Comparison of ENCODE assay signal across 21 cellular contexts in genomic region chr19:29781582-29782580, GRCh38. TPM values are rescaled to one million over a fixed set of nuclear protein-coding genes. Genes with fewer than 3 reads are reported as not detected.
DNase-seq lines count a peak whose midpoint lies in the region; ATAC-seq, FAIRE-seq and TF ChIP-seq lines count a peak whose summit lies in the region.
"Had no signal": no experiment of that assay in that cellular context is flagged by ENCODE, and none has a peak within 500 bp of the region (broad histone marks: within the 10 kb centered on the region; RNA-seq: fewer than 3 reads in every experiment).

No MANE protein-coding gene starts in this region.

- no peak overlapping the region for H3K4me3 Mint-ChIP-seq in stimulated activated naive CD8-positive, alpha-beta T cell treated with anti-CD3 and anti-CD28 coated beads, Interleukin-15, amount 100 ng/mL, for 72 hours
- no peak overlapping the region for H3K4me3 Mint-ChIP-seq in nephron
- H3K4me3 Mint-ChIP-seq: CD4-positive, alpha-beta memory T cell; H9 had no signal

- H3K79me2 ChIP-seq in K562 (ENCODE audit: control insufficient read depth, insufficient read depth, low read length) = no peaks in the 10 kb centered on the region

- FAIRE-seq in K562 (lab: Jason Lieb, UNC) = no peak
- peak; percentile 77 for FAIRE-seq in urothelium cell line (lab: Jason Lieb, UNC)
- FAIRE-seq: A549, D721Med, GM12892, GM19239 had no signal

- TF ChIP-seq CTCF in K562 (IDR thresholded peaks at IDR 0.05 in 2 of 3, conservative IDR thresholded peaks at IDR 0.05 in 1 of 3; ENCODE audit: insufficient read depth in 2 of 3, low read depth in 1 of 3, low read length in 3 of 3) (no peak), nephron (IDR thresholded peaks at IDR 0.05; ENCODE audit: unreplicated experiment in 3 of 3) (no peak)

- H3K36me3 ChIP-seq in K562 (ENCODE audit: control insufficient read depth, insufficient read depth, low read length) = no peaks in the 10 kb centered on the region
- H3K36me3 ChIP-seq: BE2C had no signal

- peaks cover 11% of the 10 kb centered on the region for H3K4me1 Mint-ChIP-seq in stimulated activated naive CD8-positive, alpha-beta T cell treated with anti-CD3 and anti-CD28 coated beads, Interleukin-15, amount 100 ng/mL, for 72 hours
- peaks cover 24% of the 10 kb centered on the region for H3K4me1 Mint-ChIP-seq in nephron
- H3K4me1 Mint-ChIP-seq: CD4-positive, alpha-beta memory T cell had no signal

- no peak for TF ChIP-seq EP300 in K562 (IDR thresholded peaks at IDR 0.05; ENCODE audit: low read length)

- no peaks in the 10 kb centered on the region for H3K36me3 Mint-ChIP-seq in nephron (ENCODE audit: low read depth)
- H3K36me3 Mint-ChIP-seq: CD4-positive, alpha-beta memory T cell had no signal

- no peaks in the 10 kb centered on the region for H3K27me3 Mint-ChIP-seq in stimulated activated naive CD8-positive, alpha-beta T cell treated with anti-CD3 and anti-CD28 coated beads, Interleukin-15, amount 100 ng/mL, for 72 hours
- peaks cover 8% of the 10 kb centered on the region for H3K27me3 Mint-ChIP-seq in nephron (ENCODE audit: low read depth)

- no peak overlapping the region for H2AFZ ChIP-seq in K562 (ENCODE audit: low read depth, low read length)

- no peak overlapping the region for H3K27ac ChIP-seq in K562 (ENCODE audit: extremely low read depth, low read depth, low read length)
- H3K27ac ChIP-seq: A549, C4-2B had no signal

- POLR2A ChIA-PET in K562 (lab: Yijun Ruan, JAX) = interaction anchor here (1.1 kb wide), 1 partner anchor 11 kb away, joined by 3 read pairs; no protein-coding TSS in a partner anchor

- H3K27ac Mint-ChIP-seq in stimulated activated naive CD8-positive, alpha-beta T cell treated with anti-CD3 and anti-CD28 coated beads, Interleukin-15, amount 100 ng/mL, for 72 hours = peak overlapping the region; percentile 55 to 64
- peak overlapping the region in 2 of 3 experiments; percentile 61 to 72 for H3K27ac Mint-ChIP-seq in nephron
- H3K27ac Mint-ChIP-seq: CD4-positive, alpha-beta memory T cell; H9 had no signal

- no peak overlapping the region for H3K4me2 ChIP-seq in K562 (ENCODE audit: insufficient read depth, low read length)
- H3K4me2 ChIP-seq: A549 had no signal

- intact Hi-C loops in K562 (cut with micrococcal nuclease) = no loop called here

- TF ChIP-seq POLR2A in K562 (conservative IDR thresholded peaks at IDR 0.05) = no peak

- no TSS peak for BruUV-seq in K562 (replicated peaks; lab: Mats Ljungman, UMichigan)

- H3K4me1 ChIP-seq in K562 (replicated peaks in 1 of 2; ENCODE audit: control insufficient read depth in 2 of 2, insufficient read depth in 2 of 2, low read length in 2 of 2) = peaks cover 0 to 9% of the 10 kb centered on the region in 2 experiments; a peak in 1 of 5 replicates
- H3K4me1 ChIP-seq: A549, BE2C had no signal

- WGBS in K562 (ENCODE audit: insufficient coverage, low coverage, missing lambda C conversion rate) = 24% methylated on average over 34 of the region's 42 CpGs

- H3K9me3 ChIP-seq in K562 (replicated peaks; ENCODE audit: control insufficient read depth, insufficient read depth, low read depth, low read length) = no peaks in the 10 kb centered on the region
- H3K9me3 ChIP-seq: A549, BE2C had no signal

- CTCF ChIA-PET in K562 (lab: Yijun Ruan, JAX; ENCODE audit: low intra/inter-chr PET ratio) = interaction anchor here (0.8 kb wide), 1 partner anchor 10 kb away, joined by 4 read pairs; no protein-coding TSS in a partner anchor

- H3K27me3 ChIP-seq in K562 (ENCODE audit: control insufficient read depth in 2 of 2, insufficient read depth in 2 of 2, low read length in 2 of 2) = peaks cover 13 to 47% of the 10 kb centered on the region in 2 experiments
- H3K27me3 ChIP-seq: BE2C had no signal

- no peaks in the 10 kb centered on the region for H3K9me3 Mint-ChIP-seq in stimulated activated naive CD8-positive, alpha-beta T cell treated with anti-CD3 and anti-CD28 coated beads, Interleukin-15, amount 100 ng/mL, for 72 hours
- H3K9me3 Mint-ChIP-seq in nephron = no peaks in the 10 kb centered on the region
- H3K9me3 Mint-ChIP-seq: CD4-positive, alpha-beta memory T cell had no signal

- peak overlapping the region in 1 of 2 experiments; percentile 39; a peak in 1 of 4 replicates for H3K9ac ChIP-seq in K562 (ENCODE audit: insufficient read depth in 1 of 2, low read depth in 2 of 2, low read length in 2 of 2)

- H3K9me1 ChIP-seq in K562 (ENCODE audit: control insufficient read depth, insufficient read depth, low read length) = no peaks in the 10 kb centered on the region

- in situ Hi-C loops in K562 (cut with MboI) = no loop called here

- no peak for TF ChIP-seq RAD21 in K562 (CRISPR knock-in tag; conservative IDR thresholded peaks at IDR 0.05 in 1 of 2, IDR thresholded peaks at IDR 0.05 in 1 of 2)

- 0 out of 2 replicates have a peak, but pooled peaks cover 5% of the 10 kb centered on the region for H4K20me1 ChIP-seq in K562 (replicated peaks; ENCODE audit: control insufficient read depth, insufficient read depth, low read length)

- no peak for ATAC-seq in stimulated activated naive CD8-positive, alpha-beta T cell treated with anti-CD3 and anti-CD28 coated beads, Interleukin-15, amount 100 ng/mL, for 72 hours
- ATAC-seq in stimulated activated naive CD8-positive, alpha-beta T cell treated with anti-CD3 and anti-CD28 coated beads, Interleukin-15, Interleukin-2, amounts not matched to agents 100 U/mL and 50 U/mL, for 24 hours = no peak
- ATAC-seq in K562 (no peak; the same call in 2 of the 3 replicates), GM18861 (IDR thresholded peaks at IDR 0.05; ENCODE audit: unreplicated experiment) (no peak)
- ATAC-seq: A549 had no signal

- no peak overlapping the region for H3K4me3 ChIP-seq in K562
- H3K4me3 ChIP-seq: A549 had no signal

- DNase-seq in stimulated activated naive CD8-positive, alpha-beta T cell treated with anti-CD3 and anti-CD28 coated beads, Interleukin-15, amount 100 ng/mL, for 72 hours = no peak
- no peak for DNase-seq in stimulated activated naive CD8-positive, alpha-beta T cell treated with anti-CD3 and anti-CD28 coated beads, Interleukin-15, Interleukin-2, amounts not matched to agents 100 U/mL and 50 U/mL, for 24 hours
- no peak for DNase-seq in K562 (ENCODE audit: extremely low read depth in 1 of 4, low spot score in 3 of 4)
- no peak for DNase-seq in urothelium cell line (ENCODE audit: low spot score)
- DNase-seq in HuH-7 (ENCODE audit: low spot score) = no peak
- DNase-seq in D341Med (ENCODE audit: low spot score) = no peak
- DNase-seq: BE2C; CD4-positive, alpha-beta memory T cell; DMS153; DMS79 treated with DMSO at 0.1 percent for 48 hours; EL; GDM1; GOT3; H9 had no signal

TF ChIP-seq in K562, 482 proteins besides CTCF, POLR2A, EP300 and RAD21:
- TF ChIP-seq USF1 (CRISPR knock-in tag; IDR thresholded peaks at IDR 0.05) (0 out of 2 replicates have a peak, but pooled peaks have one; percentile 17), ATF2 (CRISPR knock-in tag; IDR thresholded peaks at IDR 0.05) (no peak)

RNA-seq across cellular contexts. Expression of gene CCNE1, which starts 29.9 kb away (rescaled TPM):
- 22.4 and 34.8 TPM in 2 replicates for total RNA-seq in K562 (2011; cell fraction: chromatin; rRNA removed; ENCODE audit: low replicate concordance)
- total RNA-seq in K562 (2011; cell fraction: nucleolus; rRNA removed) = 21.8 and 28.7 TPM in 2 replicates
- total RNA-seq in K562 (2011; cell fraction: nucleoplasm; rRNA removed) = 21.8 and 24.6 TPM in 2 replicates
- total RNA-seq in K562 (2014; rRNA removed) (31.6 and 34.9 TPM in 2 replicates), K562 (2014; rRNA removed; fragmentation: Illumina TruSeq; extraction: Trizol) (31.0 and 31.1 TPM in 2 replicates), K562 (2015; rRNA removed; fragmentation: Illumina TruSeq; extraction: Trizol) (31.0 and 32.8 TPM in 2 replicates), K562 (2021) (31.8 and 34.9 TPM in 2 replicates)
- polyA plus RNA-seq in K562 (2011; rRNA removed) (25.3 and 31.9 TPM in 2 replicates), K562 (2014; fragmentation: Illumina TruSeq; extraction: Trizol) (40.5 and 41.0 TPM in 2 replicates), K562 (2014; fragmentation: Nextera tagmentation; extraction: Ambion mirVana) (1 to 10 TPM; 6.2 to 9.8 TPM), K562 (2014; rRNA removed) (32.5 and 38.1 TPM in 2 replicates)
- 17.4 and 26.8 TPM in 2 replicates for polyA plus RNA-seq in K562 (2011; cell fraction: cytosol; rRNA removed)
- 31.1 and 34.7 TPM in 2 replicates for polyA plus RNA-seq in K562 (2011; cell fraction: nucleus; rRNA removed)
- polyA plus RNA-seq in K562 (2012) = 17.8 and 24.6 TPM in 2 replicates
- 21.7 and 24.9 TPM in 2 replicates for polyA minus RNA-seq in K562 (2011; rRNA and poly(A)+ RNA removed)
- polyA minus RNA-seq in K562 (2011; cell fraction: cytosol; rRNA and poly(A)+ RNA removed) = 6.5 and 13.8 TPM in 2 replicates
- polyA minus RNA-seq in K562 (2011; cell fraction: nucleus; rRNA and poly(A)+ RNA removed) = 16.0 and 17.8 TPM in 2 replicates
